Comparison of ENCODE assay signal across 9 cellular contexts in genomic region chr5:136192526-136193395, GRCh38. TPM values are rescaled to one million over a fixed set of nuclear protein-coding genes. Genes with fewer than 3 reads are reported as not detected.
DNase-seq lines count a peak whose midpoint lies in the region; ATAC-seq, FAIRE-seq and TF ChIP-seq lines count a peak whose summit lies in the region.
"Had no signal": no experiment of that assay in that cellular context is flagged by ENCODE, and none has a peak within 500 bp of the region (broad histone marks: within the 10 kb centered on the region; RNA-seq: fewer than 3 reads in every experiment).

SMIM32 (minus strand) TSS chr5:136193162; CDS start chr5:136192524, 638 bp downstream.

- no peaks in the 10 kb centered on the region for H3K9me3 ChIP-seq in pancreas

- peak within 1 kb of the TSS in 2 of 4 donors; percentile 18 to 42 for H3K4me3 ChIP-seq in pancreas

- peaks cover 40% of the 10 kb centered on the region for H3K27me3 Mint-ChIP-seq in Calu3 (ENCODE audit: unreplicated experiment)

- intact Hi-C loops in Calu3 (cut with micrococcal nuclease; ENCODE audit: unreplicated experiment): no loop called here
- intact Hi-C loops in Right ventricle myocardium superior (cut with DNase I): no loop called here
- intact Hi-C loops in pancreas (cut with DNase I): no loop called here

- H3K36me3 ChIP-seq in pancreas: no peaks in the 10 kb centered on the region

- FAIRE-seq in pancreas (lab: Jason Lieb, UNC): no peak

- peaks cover 21% of the 10 kb centered on the region for H3K4me1 Mint-ChIP-seq in Calu3 (ENCODE audit: low read depth, unreplicated experiment)

- peaks cover under 1% of the 10 kb centered on the region for H3K9me3 Mint-ChIP-seq in Calu3 (ENCODE audit: low read depth, unreplicated experiment)

- H3K4me1 ChIP-seq in pancreas: peaks cover 0 to 7% (median 7%) of the 10 kb centered on the region in 3 donors

- H3K27ac ChIP-seq in pancreas: peak within 1 kb of the TSS in 1 of 4 donors; percentile 4

- DNase-seq in Calu3 (peak; percentile 56), NCI-H748 treated with DMSO at 0.1 percent for 48 hours (lab: John Stamatoyannopoulos, UW) (peak; percentile 49), Right ventricle myocardium superior (no peak), pancreas (peak in 3 of 6 donors; percentile 10 to 72 (median 69)), NOMO-1 treated with dmso at 0.1 percent for 144 hours (lab: John Stamatoyannopoulos, UW; ENCODE audit: unreplicated experiment) (no peak), NCI-H446 treated with DMSO at 0.1 percent for 48 hours (lab: John Stamatoyannopoulos, UW) (no peak), ureter (ENCODE audit: low spot score) (no peak)

- WGBS in pancreas, 2 donors: 1 to 2% methylated on average over 77 to 82 of the region's 82 CpGs

- H3K27ac Mint-ChIP-seq in Calu3 (ENCODE audit: unreplicated experiment): no peak within 1 kb of the TSS

- no TSS peak for BruUV-seq in Calu3 (replicated peaks; lab: Mats Ljungman, UMichigan)

- H3K27me3 ChIP-seq in pancreas: no peaks in the 10 kb centered on the region

- CTCF ChIA-PET in Calu3 (lab: Charles Lee): interaction anchor here (0.6 to 1.9 kb wide), 4 partner anchors 12 to 255 kb away, joined by 4 to 11 read pairs (median 5); no protein-coding TSS in a partner anchor

- peaks cover 23% of the 10 kb centered on the region for H3K36me3 Mint-ChIP-seq in Calu3 (ENCODE audit: insufficient read depth, unreplicated experiment)

- no peak for TF ChIP-seq CTCF in Calu3 (IDR thresholded peaks at IDR 0.05; ENCODE audit: unreplicated experiment)
- no peak for TF ChIP-seq CTCF in pancreas (IDR thresholded peaks at IDR 0.05)

- H3K4me3 Mint-ChIP-seq in Calu3 (ENCODE audit: low read depth, unreplicated experiment): peak within 1 kb of the TSS; percentile 86

- ATAC-seq in Right ventricle myocardium superior (ENCODE audit: poor library complexity): peak; percentile 53
- peak; percentile 23 to 66 (median 56) for ATAC-seq in pancreas
- no peak for ATAC-seq in GM21723 (IDR thresholded peaks at IDR 0.05; ENCODE audit: unreplicated experiment)

RNA-seq across cellular contexts. Expression of gene SMIM32, which starts in this region (rescaled TPM):
- 0.37 and 0.42 TPM in 2 replicates for total RNA-seq in Calu3 (2022)
- total RNA-seq in Right ventricle myocardium superior: not detected
- total RNA-seq in pancreas: under 1 TPM in 5 of 6 donors, not detected in 1; 0.12 to 0.46 (median 0.32) TPM
- polyA plus RNA-seq in pancreas: 1 to 10 TPM; 1.7 to 4.2 TPM
- not detected for total RNA-seq in ureter
- total RNA-seq: RPMI7951 had no signal

Comparison
In these comparisons a context has a peak if more than half of its experiments do, and no peak if none do; other contexts are left out.
1. Peak in DNase-seq in Calu3; RNA of the gene not detected or under 1 TPM.
2. Peak in ATAC-seq in Right ventricle myocardium superior; RNA of the gene not detected or under 1 TPM.